In genomic region chr12:49489154-49489553, GRCh38 we compare ENCODE assay signal across 23 cellular contexts. TPM values are rescaled to one million over a fixed set of nuclear protein-coding genes. Genes with fewer than 3 reads are reported as not detected.
DNase-seq lines count a peak whose midpoint lies in the region; ATAC-seq, FAIRE-seq and TF ChIP-seq lines count a peak whose summit lies in the region.
"Had no signal": no experiment of that assay in that cellular context is flagged by ENCODE, and none has a peak within 500 bp of the region (broad histone marks: within the 10 kb centered on the region; RNA-seq: fewer than 3 reads in every experiment).

No MANE protein-coding gene starts in this region.

- peaks cover 24% of the 10 kb centered on the region for H3K4me1 ChIP-seq in ACC112 (ENCODE audit: control insufficient read depth, insufficient read depth, low read length, unreplicated experiment)
- H3K4me1 ChIP-seq in SJCRH30 = peaks cover 7% of the 10 kb centered on the region; the same call in 1 of the 2 replicates
- no peaks in the 10 kb centered on the region for H3K4me1 ChIP-seq in HepG2 (ENCODE audit: insufficient read depth, low read length)
- no peaks in the 10 kb centered on the region for H3K4me1 ChIP-seq in CD8-positive, alpha-beta memory T cell (ENCODE audit: insufficient read depth, low read length)
- H3K4me1 ChIP-seq: Caco-2 had no signal

- no TSS peak for BruUV-seq in HepG2 (replicated peaks; lab: Mats Ljungman, UMichigan)

- no peak overlapping the region for H3K4me2 ChIP-seq in HepG2 (ENCODE audit: low read depth, low read length)

- TF ChIP-seq CTCF in HFFc6 (IDR thresholded peaks at IDR 0.05) (no peak), HepG2 (CRISPR knock-in tag; IDR thresholded peaks at IDR 0.05) (no peak)

- H3K27ac ChIP-seq in ACC112 (ENCODE audit: low read depth, low read length) = peak overlapping the region; percentile 76
- H3K27ac ChIP-seq in SJCRH30 = peak overlapping the region; percentile 49
- H3K27ac ChIP-seq in epithelial cell of prostate = peak overlapping the region; percentile 95
- no peak overlapping the region for H3K27ac ChIP-seq in HepG2 (ENCODE audit: extremely low read length, insufficient read depth, low read length)
- H3K27ac ChIP-seq in CD8-positive, alpha-beta memory T cell (ENCODE audit: low read depth, low read length) = no peak overlapping the region

- H3K9me3 Mint-ChIP-seq in HFFc6 = no peaks in the 10 kb centered on the region
- H3K9me3 Mint-ChIP-seq in CD8-positive, alpha-beta memory T cell = no peaks in the 10 kb centered on the region
- H3K9me3 Mint-ChIP-seq: CD4-positive, alpha-beta memory T cell; IgD-negative memory B cell; T-helper 1 cell treated with Interleukin-12 subunit alpha and Interleukin-12 subunit beta and Interleukin-4 antibody, amounts not matched to agents 30 μg/mL and 1 μg/mL, for 36 hours had no signal

- POLR2A ChIA-PET in HepG2 (lab: Yijun Ruan, JAX) = no interaction called here
- POLR2A ChIA-PET in CD8-positive, alpha-beta memory T cell (lab: Charles Lee) = no interaction called here

- H3K9me3 ChIP-seq in SJCRH30 (replicated peaks) (no peaks in the 10 kb centered on the region), HepG2 (ENCODE audit: low read length) (no peaks in the 10 kb centered on the region)
- no peaks in the 10 kb centered on the region for H3K9me3 ChIP-seq in CD8-positive, alpha-beta memory T cell (ENCODE audit: low read length)
- H3K9me3 ChIP-seq: Caco-2 had no signal

- peaks cover 7% of the 10 kb centered on the region; the same call in 1 of the 2 replicates for H3K36me3 ChIP-seq in ACC112 (ENCODE audit: insufficient read depth, low read length)
- H3K36me3 ChIP-seq in SJCRH30 = peaks cover 27% of the 10 kb centered on the region; the same call in 1 of the 2 replicates
- H3K36me3 ChIP-seq in HepG2 (replicated peaks in 1 of 2; ENCODE audit: control insufficient read depth in 1 of 2, insufficient read depth in 2 of 2, low read length in 2 of 2) = peaks cover 0 to 32% of the 10 kb centered on the region in 2 experiments; a peak in 3 of 5 replicates
- no peaks in the 10 kb centered on the region for H3K36me3 ChIP-seq in CD8-positive, alpha-beta memory T cell (ENCODE audit: insufficient read depth, low read length)

- ATAC-seq in HepG2 (no peak), HG02642 (IDR thresholded peaks at IDR 0.05; ENCODE audit: poor library complexity, unreplicated experiment) (no peak), HG02840 (IDR thresholded peaks at IDR 0.05; ENCODE audit: low FRiP score, unreplicated experiment) (no peak)
- ATAC-seq: GM12878 had no signal

- peaks cover 53% of the 10 kb centered on the region for H3K4me1 Mint-ChIP-seq in HFFc6 (ENCODE audit: low read depth)
- H3K4me1 Mint-ChIP-seq in CD8-positive, alpha-beta memory T cell = no peaks in the 10 kb centered on the region
- H3K4me1 Mint-ChIP-seq: CD4-positive, alpha-beta memory T cell; IgD-negative memory B cell had no signal

- no peak overlapping the region for H2AFZ ChIP-seq in ACC112 (ENCODE audit: low read length, unreplicated experiment)
- no peak overlapping the region for H2AFZ ChIP-seq in HepG2 (ENCODE audit: low read length)

- H3K36me3 Mint-ChIP-seq in HFFc6 (ENCODE audit: low read depth) = peaks cover 9% of the 10 kb centered on the region
- peaks cover 0 to 16% (median 0%) of the 10 kb centered on the region in 3 donors for H3K36me3 Mint-ChIP-seq in CD8-positive, alpha-beta memory T cell

- CTCF ChIA-PET in HepG2 (lab: Yijun Ruan, JAX; ENCODE audit: low intra/inter-chr PET ratio, low total read pairs) = no interaction called here
- CTCF ChIA-PET in CD8-positive, alpha-beta memory T cell (lab: Charles Lee) = no interaction called here

- no peak overlapping the region for H3K9ac ChIP-seq in HepG2 (ENCODE audit: insufficient read depth, low read depth, low read length)

- H3K4me3 ChIP-seq in ACC112 (ENCODE audit: low read depth, low read length) (no peak overlapping the region), SJCRH30 (no peak overlapping the region), HepG2 (replicated peaks in 1 of 3; ENCODE audit: insufficient read depth in 1 of 3, low read depth in 2 of 3, low read length in 3 of 3) (no peak overlapping the region)
- H3K4me3 ChIP-seq in CD8-positive, alpha-beta memory T cell (ENCODE audit: low read length) = no peak overlapping the region
- H3K4me3 ChIP-seq: GM12878 had no signal

- no peaks in the 10 kb centered on the region; the same call in 1 of the 2 replicates for H3K27me3 Mint-ChIP-seq in HFFc6 (ENCODE audit: insufficient read depth)
- no peaks in the 10 kb centered on the region for H3K27me3 Mint-ChIP-seq in CD8-positive, alpha-beta memory T cell
- H3K27me3 Mint-ChIP-seq: CD4-positive, alpha-beta memory T cell; IgD-negative memory B cell had no signal

- TF ChIP-seq EP300 in HepG2 (IDR thresholded peaks at IDR 0.05; ENCODE audit: low read depth in 2 of 2, low read length in 2 of 2) = no peak
- no peak for TF ChIP-seq EP300 in HepG2 (CRISPR knock-in tag; IDR thresholded peaks at IDR 0.05; ENCODE audit: borderline replicate concordance)

- H3K79me2 ChIP-seq in ACC112 (ENCODE audit: control insufficient read depth, insufficient read depth, low read length, unreplicated experiment) = peaks cover 5% of the 10 kb centered on the region
- no peaks in the 10 kb centered on the region for H3K79me2 ChIP-seq in HepG2 (ENCODE audit: insufficient read depth, low read length)

- no peak for TF ChIP-seq RAD21 in HepG2 (CRISPR knock-in tag; IDR thresholded peaks at IDR 0.05)

- in situ Hi-C loops in HepG2 (cut with HindIII; ENCODE audit: extremely low pct_ligation_motif_present, low pct_unique_long_range_greater_than_20kb) = no loop called here

- peak overlapping the region; percentile 82 for H3K27ac Mint-ChIP-seq in HFFc6
- no peak overlapping the region for H3K27ac Mint-ChIP-seq in CD8-positive, alpha-beta memory T cell
- H3K27ac Mint-ChIP-seq: IgD-negative memory B cell; T-helper 1 cell treated with Interleukin-12 subunit alpha and Interleukin-12 subunit beta and Interleukin-4 antibody, amounts not matched to agents 30 μg/mL and 1 μg/mL, for 36 hours had no signal

- intact Hi-C loops in HepG2 (cut with micrococcal nuclease; ENCODE audit: unreplicated experiment) = no loop called here

- TF ChIP-seq POLR2A in HepG2 (IDR thresholded peaks at IDR 0.05; ENCODE audit: insufficient read depth in 1 of 2, low read depth in 2 of 2, low read length in 2 of 2) = no peak

- H3K27me3 ChIP-seq in ACC112 (ENCODE audit: insufficient read depth, low read length) = no peaks in the 10 kb centered on the region
- no peaks in the 10 kb centered on the region for H3K27me3 ChIP-seq in SJCRH30
- no peaks in the 10 kb centered on the region for H3K27me3 ChIP-seq in HepG2 (ENCODE audit: control insufficient read depth in 1 of 2, insufficient read depth in 2 of 2, low read length in 2 of 2)
- no peaks in the 10 kb centered on the region for H3K27me3 ChIP-seq in CD8-positive, alpha-beta memory T cell (ENCODE audit: insufficient read depth, low read length, poor library complexity, severe bottlenecking)

- H3K4me3 Mint-ChIP-seq in HFFc6 = peak overlapping the region; percentile 36; the same call in 1 of the 2 replicates
- no peak overlapping the region for H3K4me3 Mint-ChIP-seq in CD8-positive, alpha-beta memory T cell
- H3K4me3 Mint-ChIP-seq: CD4-positive, alpha-beta memory T cell; IgD-negative memory B cell; T-helper 1 cell treated with Interleukin-12 subunit alpha and Interleukin-12 subunit beta and Interleukin-4 antibody, amounts not matched to agents 30 μg/mL and 1 μg/mL, for 36 hours had no signal

- WGBS in HepG2 (ENCODE audit: low lambda C conversion rate) = 95% methylated on average over 3 of the region's 3 CpGs

- H4K20me1 ChIP-seq in HepG2 (ENCODE audit: insufficient read depth, low read length) = no peaks in the 10 kb centered on the region

- FAIRE-seq in HepG2 (lab: Jason Lieb, UNC) = no peak
- FAIRE-seq: GM12878 had no signal

- DNase-seq in HFFc6 (no peak), SJCRH30 (no peak), epithelial cell of prostate (ENCODE audit: low read depth, low spot score) (no peak), HepG2 (ENCODE audit: low spot score) (no peak)
- no peak for DNase-seq in CD8-positive, alpha-beta memory T cell
- DNase-seq: C1 segment of cervical spinal cord; Caco-2; CD4-positive, alpha-beta memory T cell; GDM1; NCI-H1092 treated with DMSO at 0.1 percent for 48 hours; NCI-H1436; NCI-H187; NCI-H2081 treated with DMSO at 0.1 percent for 48 hours; NCI-H2171; NCI-H510A; NCI-H748 treated with DMSO at 0.1 percent for 48 hours; Right ventricle myocardium superior had no signal

TF ChIP-seq in HepG2, 621 proteins besides CTCF, POLR2A, EP300 and RAD21:
- no peak for TF ChIP-seq ETV6 (CRISPR knock-in tag; conservative IDR thresholded peaks at IDR 0.05)

RNA-seq across cellular contexts. Expression of gene KCNH3, which starts 49.7 kb away (rescaled TPM):
- total RNA-seq in HFFc6 (2021; fragmentation: NEBNext Ultra II Directional; extraction: Animal tissue kit (Norgen Biotek cat#: 25700)) = under 1 TPM in 2 of 6 experiments, not detected in 4; 0.05 to 0.10 TPM
- total RNA-seq in SJCRH30 (2014; rRNA removed; shearing (Covaris generic)) = 0.03 and 0.12 TPM in 2 replicates
- 0.07 and 0.13 TPM in 2 replicates for total RNA-seq in HepG2 (2016; rRNA removed; fragmentation: Illumina TruSeq; extraction: Trizol)
- total RNA-seq in HepG2 (2016; cell fraction: cytosol; rRNA removed; fragmentation: Illumina TruSeq; extraction: Trizol; ENCODE audit: low read depth) = not detected in 2 replicates
- 0.06 and 0.09 TPM in 2 replicates for total RNA-seq in HepG2 (2016; cell fraction: insoluble cytoplasmic fraction; rRNA removed; fragmentation: Illumina TruSeq; extraction: Trizol)
- not detected in 2 replicates for total RNA-seq in HepG2 (2016; cell fraction: membrane; rRNA removed; fragmentation: Illumina TruSeq; extraction: Trizol)
- not detected in 2 replicates for total RNA-seq in HepG2 (2016; cell fraction: nucleus; rRNA removed; fragmentation: Illumina TruSeq; extraction: Trizol)
- polyA plus RNA-seq in HepG2 (2011; rRNA removed) = 0.01 and 0.03 TPM in 2 replicates
- 0.04 TPM in 1 of 2 replicates, not detected in the other for polyA plus RNA-seq in HepG2 (2011; cell fraction: cytosol; rRNA removed)
- 0.05 and 0.23 TPM in 2 replicates for polyA plus RNA-seq in HepG2 (2011; cell fraction: nucleus; rRNA removed)
- 0.08 TPM in 1 of 2 replicates, not detected in the other for polyA plus RNA-seq in HepG2 (2012)
- not detected in 2 replicates for polyA plus RNA-seq in HepG2 (2016; cell fraction: cytosol; fragmentation: Illumina TruSeq; extraction: Trizol; ENCODE audit: low read depth)
- not detected in 2 replicates for polyA plus RNA-seq in HepG2 (2016; cell fraction: insoluble cytoplasmic fraction; fragmentation: Illumina TruSeq; extraction: Trizol; ENCODE audit: low read depth)
- 0.32 TPM in 1 of 2 replicates, not detected in the other for polyA plus RNA-seq in HepG2 (2016; cell fraction: membrane; fragmentation: Illumina TruSeq; extraction: Trizol; ENCODE audit: low read depth)
- polyA plus RNA-seq in HepG2 (2016; cell fraction: nucleus; fragmentation: Illumina TruSeq; extraction: Trizol; ENCODE audit: insufficient read depth, low read depth) = 0.48 TPM in 1 of 2 replicates, not detected in the other
- polyA minus RNA-seq in HepG2 (2011; rRNA and poly(A)+ RNA removed; ENCODE audit: low replicate concordance) = not detected in 2 replicates
- not detected in 2 replicates for polyA minus RNA-seq in HepG2 (2011; cell fraction: cytosol; rRNA and poly(A)+ RNA removed)
- not detected in 2 replicates for polyA minus RNA-seq in HepG2 (2011; cell fraction: nucleus; rRNA and poly(A)+ RNA removed)
- total RNA-seq in CD8-positive, alpha-beta memory T cell = 1 to 10 TPM; 2.5 to 3.1 TPM
- polyA plus RNA-seq in CD8-positive, alpha-beta memory T cell = 1.4 TPM

Comparison
In these comparisons a context has a peak if more than half of its experiments do, and no peak if none do; other contexts are left out.
1. H3K27ac ChIP-seq: peak in ACC112 (single experiment), SJCRH30 (single experiment) and epithelial cell of prostate (single experiment); none in HepG2 (single experiment) and CD8-positive, alpha-beta memory T cell (single experiment).